ENCODE assay signal across 11 cellular contexts in the genomic region with DNA sequence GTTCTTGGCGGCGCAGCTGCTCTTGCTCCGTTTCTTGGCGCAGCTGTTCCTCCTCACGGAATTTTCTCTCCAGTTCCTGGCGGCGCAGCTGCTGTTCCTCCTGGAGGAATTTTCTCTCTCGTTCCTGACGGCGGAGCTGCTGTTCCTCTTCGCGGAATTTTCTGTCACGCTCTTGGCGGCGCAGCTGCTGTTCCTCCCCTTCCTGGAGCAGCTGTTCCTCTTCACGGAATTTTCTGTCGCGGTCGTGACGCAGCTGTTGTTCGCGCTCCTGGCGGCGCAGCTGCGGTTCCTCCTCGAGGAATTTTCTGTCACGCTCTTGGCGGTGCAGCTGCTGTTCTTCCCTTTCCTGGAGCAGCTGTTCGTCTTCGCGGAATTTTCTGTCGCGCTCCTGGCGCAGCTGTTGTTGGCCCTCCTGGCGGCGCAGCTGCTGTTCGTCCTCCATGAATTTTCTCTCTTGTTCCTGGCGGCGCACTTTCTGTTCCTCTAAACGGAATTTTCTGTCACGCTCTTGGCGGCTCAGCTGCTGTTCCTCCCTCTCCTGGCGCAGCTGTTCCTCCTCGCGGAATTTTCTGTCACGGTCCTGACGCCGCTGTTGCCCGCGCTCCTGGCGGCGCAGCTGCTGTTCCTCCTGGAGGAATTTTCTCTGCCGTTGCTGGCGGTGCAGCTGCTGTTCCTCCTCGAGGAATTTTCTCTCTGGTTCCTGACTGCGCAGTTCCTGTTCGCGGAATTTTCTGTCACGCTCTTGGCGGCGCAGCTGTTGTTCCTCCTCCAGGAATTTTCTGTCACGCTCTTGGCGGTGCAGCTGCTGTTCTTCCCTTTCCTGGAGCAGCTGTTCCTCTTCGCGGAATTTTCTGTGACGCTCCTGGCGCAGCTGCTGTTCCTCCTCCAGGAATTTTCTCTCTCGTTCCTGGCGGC. TPM values are rescaled to one million over a fixed set of nuclear protein-coding genes. Genes with fewer than 3 reads are reported as not detected.
DNase-seq lines count a peak whose midpoint lies in the region; ATAC-seq, FAIRE-seq and TF ChIP-seq lines count a peak whose summit lies in the region.
"Had no signal": no experiment of that assay in that cellular context is flagged by ENCODE, and none has a peak within 500 bp of the region (broad histone marks: within the 10 kb centered on the region; RNA-seq: fewer than 3 reads in every experiment).

No MANE protein-coding gene starts in this region.

- H3K36me3 ChIP-seq in iPS-20b (ENCODE audit: insufficient read depth, low read depth, low read length) (no peaks in the 10 kb centered on the region), upper lobe of right lung (no peaks in the 10 kb centered on the region)

- in situ Hi-C loops in astrocyte of the spinal cord (cut with HindIII; ENCODE audit: low sequenced_read_pairs): no loop called here

- FAIRE-seq in D721Med (lab: Jason Lieb, UNC): no peak
- FAIRE-seq: TTC549 had no signal

- no peak overlapping the region for H3K9ac ChIP-seq in iPS-20b (ENCODE audit: low read depth, low read length)

- peaks cover 37% of the 10 kb centered on the region for H3K9me3 ChIP-seq in iPS-20b (ENCODE audit: insufficient read depth, low read depth, low read length)
- H3K9me3 ChIP-seq in upper lobe of right lung: peaks cover 6% of the 10 kb centered on the region

- H3K4me1 ChIP-seq in iPS-20b (ENCODE audit: insufficient read depth, low read length): peaks cover 11% of the 10 kb centered on the region; the same call in 1 of the 2 replicates
- peaks cover 33% of the 10 kb centered on the region for H3K4me1 ChIP-seq in upper lobe of right lung

- peak; percentile 16 for ATAC-seq in upper lobe of right lung
- ATAC-seq in GM21576 (IDR thresholded peaks at IDR 0.05; ENCODE audit: unreplicated experiment): no peak
- ATAC-seq in HG02840 (IDR thresholded peaks at IDR 0.05; ENCODE audit: low FRiP score, unreplicated experiment): no peak

- H3K27ac ChIP-seq in iPS-20b (ENCODE audit: low read length): no peak overlapping the region
- H3K27ac ChIP-seq in upper lobe of right lung: no peak overlapping the region

- H3K4me3 ChIP-seq in astrocyte of the spinal cord (ENCODE audit: low read depth, low read length) (peak overlapping the region; percentile 10), iPS-20b (ENCODE audit: low read length) (peak overlapping the region; percentile 48; the same call in 1 of the 2 replicates), upper lobe of right lung (peak overlapping the region; percentile 30)

- TF ChIP-seq CTCF in astrocyte of the spinal cord (IDR thresholded peaks at IDR 0.05; ENCODE audit: low read depth, low read length) (no peak), upper lobe of right lung (IDR thresholded peaks at IDR 0.05) (no peak), D721Med (IDR thresholded peaks at IDR 0.05; ENCODE audit: insufficient read depth, missing control alignments) (no peak)

- H3K27me3 ChIP-seq in iPS-20b (ENCODE audit: insufficient read depth, low read length): peaks cover 100% of the 10 kb centered on the region
- peaks cover 83% of the 10 kb centered on the region for H3K27me3 ChIP-seq in upper lobe of right lung

- intact Hi-C loops in upper lobe of right lung (cut with DNase I): no loop called here

- peak; percentile 8 for DNase-seq in stimulated activated CD4-positive, alpha-beta T cell treated with anti-CD3 and anti-CD28 coated beads, Interleukin-15, amount 100 ng/mL, for 24 hours
- DNase-seq in stimulated activated CD4-positive, alpha-beta T cell treated with anti-CD3 and anti-CD28 coated beads, Interleukin-4, amount 100 ng/mL, for 24 hours: no peak
- DNase-seq in astrocyte of the spinal cord (ENCODE audit: low read depth, low spot score): peak; percentile 20
- peak; percentile 67 for DNase-seq in upper lobe of right lung
- DNase-seq in D721Med (ENCODE audit: insufficient read length, low spot score): no peak
- DNase-seq: DND-41, NCI-H1417 had no signal

RNA-seq across cellular contexts. Expression of gene TCHH, which starts 7.0 kb away (rescaled TPM):
- 0.20 TPM for total RNA-seq in upper lobe of right lung

RNA-seq across cellular contexts. Expression of gene TCHHL1, which starts 19.4 kb away (rescaled TPM):
- total RNA-seq in upper lobe of right lung: not detected

RNA-seq across cellular contexts. Expression of gene RPTN, which starts 50.8 kb away (rescaled TPM):
- not detected for total RNA-seq in upper lobe of right lung

Comparison
In these comparisons a context has a peak if more than half of its experiments do, and no peak if none do; other contexts are left out.
1. DNase-seq: peak in stimulated activated CD4-positive, alpha-beta T cell treated with anti-CD3 and anti-CD28 coated beads, Interleukin-15, amount 100 ng/mL, for 24 hours (single experiment), astrocyte of the spinal cord (single experiment) and upper lobe of right lung (single experiment); none in stimulated activated CD4-positive, alpha-beta T cell treated with anti-CD3 and anti-CD28 coated beads, Interleukin-4, amount 100 ng/mL, for 24 hours (single experiment) and D721Med (single experiment).
2. Peak in every context shown above with its lines, with median percentiles within 50 percentile points of each other: H3K4me3 ChIP-seq.